9 cellular contexts compared by ENCODE assay signal in genomic region chr9:128159073-128159783, GRCh38. TPM values are rescaled to one million over a fixed set of nuclear protein-coding genes. Genes with fewer than 3 reads are reported as not detected.
DNase-seq lines count a peak whose midpoint lies in the region; ATAC-seq and TF ChIP-seq lines count a peak whose summit lies in the region.
"Had no signal": no experiment of that assay in that cellular context is flagged by ENCODE, and none has a peak within 500 bp of the region (broad histone marks: within the 10 kb centered on the region; RNA-seq: fewer than 3 reads in every experiment).

No MANE protein-coding gene starts in this region.

- CTCF ChIA-PET in AG04450 (lab: Charles Lee) = interaction anchor here (0.6 to 1.8 kb wide), 5 partner anchors 31 to 194 kb away, joined by 3 to 7 read pairs (median 4); no protein-coding TSS in a partner anchor

- H3K9me3 Mint-ChIP-seq in brain = no peaks in the 10 kb centered on the region
- no peaks in the 10 kb centered on the region for H3K9me3 Mint-ChIP-seq in stimulated activated memory B cell treated with anti-CD40 and anti-IgM and Interleukin-4, amounts not matched to agents 10 μg/mL and 1 μg/mL and 100 μg/mL, for 72 hours

- H3K4me3 ChIP-seq in AG04450 (ENCODE audit: low read depth, low read length) = peak overlapping the region; percentile 64
- peak overlapping the region; percentile 43 to 72 (median 58) for H3K4me3 ChIP-seq in liver (ENCODE audit: low read depth in 1 of 3, low read length in 3 of 3)

- peaks cover 3 to 16% (median 7%) of the 10 kb centered on the region in 4 donors for H3K4me1 ChIP-seq in liver (ENCODE audit: control insufficient read depth in 4 of 4, insufficient read depth in 4 of 4, low read length in 3 of 4)

- H3K27ac ChIP-seq in AG04450 (ENCODE audit: low read depth, low read length) (no peak overlapping the region), liver (ENCODE audit: low read depth in 1 of 2, low read length in 2 of 2) (peak overlapping the region; percentile 35 to 70)

- H3K9ac ChIP-seq in liver (ENCODE audit: low read depth in 1 of 2, low read length in 2 of 2) = no peak overlapping the region

- TF ChIP-seq RAD21 in liver (IDR thresholded peaks at IDR 0.05) = no peak

- peaks cover 0 to 10% (median under 1%) of the 10 kb centered on the region in 4 donors for H3K36me3 ChIP-seq in liver (ENCODE audit: control insufficient read depth in 4 of 4, insufficient read depth in 3 of 4, low read depth in 1 of 4, low read length in 3 of 4)

- WGBS in liver = 64% methylated on average over 19 of the region's 19 CpGs

- H3K27me3 ChIP-seq in AG04450 (ENCODE audit: control insufficient read depth, insufficient read depth, low read length) = peaks cover 5% of the 10 kb centered on the region
- no peaks in the 10 kb centered on the region for H3K27me3 ChIP-seq in liver (ENCODE audit: control insufficient read depth in 4 of 4, insufficient read depth in 4 of 4, low read length in 3 of 4)

- H3K27me3 Mint-ChIP-seq in T-helper 17 cell = no peaks in the 10 kb centered on the region
- H3K27me3 Mint-ChIP-seq in brain = peaks cover 2% of the 10 kb centered on the region
- H3K27me3 Mint-ChIP-seq in stimulated activated memory B cell treated with anti-CD40 and anti-IgM and Interleukin-4, amounts not matched to agents 10 μg/mL and 1 μg/mL and 100 μg/mL, for 72 hours = no peaks in the 10 kb centered on the region

- DNase-seq in AG04450 (ENCODE audit: low read depth, low spot score) = no peak
- DNase-seq in T-helper 17 cell = peak; percentile 39 to 60 (median 40)
- DNase-seq in Ammon's horn (ENCODE audit: low spot score) = no peak
- DNase-seq in NCI-H2107 (lab: John Stamatoyannopoulos, UW) = no peak

- ATAC-seq in HG02642 (IDR thresholded peaks at IDR 0.05; ENCODE audit: poor library complexity, unreplicated experiment) = peak; percentile 8
- peak; percentile 62 for ATAC-seq in T-helper 17 cell
- ATAC-seq in stimulated activated memory B cell treated with anti-CD40 and anti-IgM and Interleukin-4, amounts not matched to agents 10 μg/mL and 1 μg/mL and 100 μg/mL, for 72 hours = peak; percentile 1

- TF ChIP-seq CTCF in AG04450 (IDR thresholded peaks at IDR 0.05; ENCODE audit: low read depth, low read length) (no peak), brain (conservative IDR thresholded peaks at IDR 0.05) (no peak), liver (IDR thresholded peaks at IDR 0.05; ENCODE audit: low read depth, low read length, missing input control) (no peak)

- no peaks in the 10 kb centered on the region; the same call in 1 of the 2 replicates for H3K9me3 ChIP-seq in AG04450 (ENCODE audit: control insufficient read depth, insufficient read depth, low read length)
- H3K9me3 ChIP-seq in T-helper 17 cell (ENCODE audit: control insufficient read depth, low read length, poor library complexity, severe bottlenecking) = no peaks in the 10 kb centered on the region
- H3K9me3 ChIP-seq in liver (ENCODE audit: control insufficient read depth in 4 of 4, low read length in 3 of 4) = no peaks in the 10 kb centered on the region

- H3K4me3 Mint-ChIP-seq in T-helper 17 cell (peak overlapping the region; percentile 87), brain (peak overlapping the region; percentile 72 to 83 (median 78))
- H3K4me3 Mint-ChIP-seq in stimulated activated memory B cell treated with anti-CD40 and anti-IgM and Interleukin-4, amounts not matched to agents 10 μg/mL and 1 μg/mL and 100 μg/mL, for 72 hours = peak overlapping the region; percentile 81

- POLR2A ChIA-PET in AG04450 (lab: Yijun Ruan, JAX) = interaction anchor here (0.6 to 1.4 kb wide), 6 partner anchors 9 to 260 kb away, joined by 3 read pairs; no protein-coding TSS in a partner anchor

- peaks cover 2% of the 10 kb centered on the region for H3K36me3 Mint-ChIP-seq in T-helper 17 cell (ENCODE audit: low read depth)
- H3K36me3 Mint-ChIP-seq in brain = peaks cover 17% of the 10 kb centered on the region
- peaks cover 10% of the 10 kb centered on the region for H3K36me3 Mint-ChIP-seq in stimulated activated memory B cell treated with anti-CD40 and anti-IgM and Interleukin-4, amounts not matched to agents 10 μg/mL and 1 μg/mL and 100 μg/mL, for 72 hours

- peak overlapping the region; percentile 68 for H3K27ac Mint-ChIP-seq in T-helper 17 cell
- H3K27ac Mint-ChIP-seq in brain = peak overlapping the region in 4 of 5 experiments; percentile 78 to 87 (median 80)
- peak overlapping the region; percentile 85 for H3K27ac Mint-ChIP-seq in stimulated activated memory B cell treated with anti-CD40 and anti-IgM and Interleukin-4, amounts not matched to agents 10 μg/mL and 1 μg/mL and 100 μg/mL, for 72 hours

- H3K4me1 Mint-ChIP-seq in T-helper 17 cell = peaks cover 14% of the 10 kb centered on the region
- H3K4me1 Mint-ChIP-seq in brain = peaks cover 19% of the 10 kb centered on the region
- H3K4me1 Mint-ChIP-seq in stimulated activated memory B cell treated with anti-CD40 and anti-IgM and Interleukin-4, amounts not matched to agents 10 μg/mL and 1 μg/mL and 100 μg/mL, for 72 hours = peaks cover 28% of the 10 kb centered on the region

TF ChIP-seq in liver, 16 proteins besides CTCF, POLR2A, EP300 and RAD21 (continues in another document):
- TF ChIP-seq, protein P1, sequence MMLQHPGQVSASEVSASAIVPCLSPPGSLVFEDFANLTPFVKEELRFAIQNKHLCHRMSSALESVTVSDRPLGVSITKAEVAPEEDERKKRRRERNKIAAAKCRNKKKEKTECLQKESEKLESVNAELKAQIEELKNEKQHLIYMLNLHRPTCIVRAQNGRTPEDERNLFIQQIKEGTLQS (IDR thresholded peaks at IDR 0.05) = no peak
- TF ChIP-seq, protein P2, sequence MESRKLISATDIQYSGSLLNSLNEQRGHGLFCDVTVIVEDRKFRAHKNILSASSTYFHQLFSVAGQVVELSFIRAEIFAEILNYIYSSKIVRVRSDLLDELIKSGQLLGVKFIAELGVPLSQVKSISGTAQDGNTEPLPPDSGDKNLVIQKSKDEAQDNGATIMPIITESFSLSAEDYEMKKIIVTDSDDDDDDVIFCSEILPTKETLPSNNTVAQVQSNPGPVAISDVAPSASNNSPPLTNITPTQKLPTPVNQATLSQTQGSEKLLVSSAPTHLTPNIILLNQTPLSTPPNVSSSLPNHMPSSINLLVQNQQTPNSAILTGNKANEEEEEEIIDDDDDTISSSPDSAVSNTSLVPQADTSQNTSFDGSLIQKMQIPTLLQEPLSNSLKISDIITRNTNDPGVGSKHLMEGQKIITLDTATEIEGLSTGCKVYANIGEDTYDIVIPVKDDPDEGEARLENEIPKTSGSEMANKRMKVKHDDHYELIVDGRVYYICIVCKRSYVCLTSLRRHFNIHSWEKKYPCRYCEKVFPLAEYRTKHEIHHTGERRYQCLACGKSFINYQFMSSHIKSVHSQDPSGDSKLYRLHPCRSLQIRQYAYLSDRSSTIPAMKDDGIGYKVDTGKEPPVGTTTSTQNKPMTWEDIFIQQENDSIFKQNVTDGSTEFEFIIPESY (IDR thresholded peaks at IDR 0.05) = no peak
- TF ChIP-seq EGR1 (IDR thresholded peaks at IDR 0.05; ENCODE audit: low read depth in 2 of 2) (no peak), RXRA (IDR thresholded peaks at IDR 0.05) (no peak), GABPA (IDR thresholded peaks at IDR 0.05 in 1 of 2, conservative IDR thresholded peaks at IDR 0.05 in 1 of 2) (no peak), FOXA2 (IDR thresholded peaks at IDR 0.05) (no peak), HNF4G (IDR thresholded peaks at IDR 0.05) (no peak)
- TF ChIP-seq, protein P3, sequence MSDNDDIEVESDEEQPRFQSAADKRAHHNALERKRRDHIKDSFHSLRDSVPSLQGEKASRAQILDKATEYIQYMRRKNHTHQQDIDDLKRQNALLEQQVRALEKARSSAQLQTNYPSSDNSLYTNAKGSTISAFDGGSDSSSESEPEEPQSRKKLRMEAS (IDR thresholded peaks at IDR 0.05) = no peak

RNA-seq across cellular contexts. Expression of gene BBLN, which starts 0.8 kb away (rescaled TPM):
- polyA plus RNA-seq in AG04450 (2011; rRNA removed) (48.1 and 64.2 TPM in 2 replicates), brain (ENCODE audit: insufficient read depth, low read depth, low replicate concordance) (404 TPM), liver (10 to 100 TPM; 41.1 to 42.1 TPM)
- 15.2 and 16.8 TPM in 2 replicates for polyA minus RNA-seq in AG04450 (2011; rRNA and poly(A)+ RNA removed)
- total RNA-seq in T-helper 17 cell (10 to 100 TPM; 71.0 to 87.9 TPM), liver (10 to 100 TPM; 13.4 to 23.6 TPM)

RNA-seq across cellular contexts. Expression of gene LCN2, which starts 10.0 kb away (rescaled TPM):
- polyA plus RNA-seq in AG04450 (2011; rRNA removed) (not detected in 2 replicates), brain (ENCODE audit: insufficient read depth, low read depth, low replicate concordance) (not detected), liver (10 to 100 TPM; 10.8 to 64.5 TPM)
- polyA minus RNA-seq in AG04450 (2011; rRNA and poly(A)+ RNA removed) = not detected in 2 replicates
- total RNA-seq in T-helper 17 cell (1 to 10 TPM in 1 of 2 donors, not detected in 1; 9.3 TPM), liver (1 to 10 TPM; 7.0 to 10.0 TPM)
- total RNA-seq: myocyte had no signal

RNA-seq across cellular contexts. Expression of gene PTGES2, which starts 31.7 kb away (rescaled TPM):
- 56.3 and 75.2 TPM in 2 replicates for polyA plus RNA-seq in AG04450 (2011; rRNA removed)
- 50.5 and 68.7 TPM in 2 replicates for polyA minus RNA-seq in AG04450 (2011; rRNA and poly(A)+ RNA removed)
- total RNA-seq in T-helper 17 cell = 10 to 100 TPM; 46.4 to 58.2 TPM
- polyA plus RNA-seq in brain (ENCODE audit: insufficient read depth, low read depth, low replicate concordance) = 115 TPM
- 10 to 100 TPM; 22.8 to 34.7 TPM for total RNA-seq in liver
- polyA plus RNA-seq in liver = 10 to 100 TPM; 28.2 to 41.1 TPM

RNA-seq across cellular contexts. Expression of gene CIZ1, which starts 32.1 kb away (rescaled TPM):
- polyA plus RNA-seq in AG04450 (2011; rRNA removed) (26.9 and 45.6 TPM in 2 replicates), brain (ENCODE audit: insufficient read depth, low read depth, low replicate concordance) (167 TPM), liver (10 to 100 TPM; 13.6 to 13.8 TPM)
- 53.4 and 74.6 TPM in 2 replicates for polyA minus RNA-seq in AG04450 (2011; rRNA and poly(A)+ RNA removed)
- total RNA-seq in T-helper 17 cell (100 to 1,000 TPM; 128 to 134 TPM), liver (10 to 100 TPM; 12.5 to 15.5 TPM)

RNA-seq across cellular contexts. Expression of gene DNM1, which starts 44.0 kb away (rescaled TPM):
- 12.0 and 17.4 TPM in 2 replicates for polyA plus RNA-seq in AG04450 (2011; rRNA removed)
- 45.9 and 62.9 TPM in 2 replicates for polyA minus RNA-seq in AG04450 (2011; rRNA and poly(A)+ RNA removed)
- total RNA-seq in T-helper 17 cell = 1 to 10 TPM; 1.3 to 2.2 TPM
- 191 TPM for polyA plus RNA-seq in brain (ENCODE audit: insufficient read depth, low read depth, low replicate concordance)
- 1 to 10 TPM; 1.6 to 5.9 TPM for total RNA-seq in liver
- under 1 TPM; 0.29 to 0.68 TPM for polyA plus RNA-seq in liver
- total RNA-seq: myocyte had no signal

Comparison
In these comparisons a context has a peak if more than half of its experiments do, and no peak if none do; other contexts are left out.
1. DNase-seq: peak in T-helper 17 cell (3 of 3); none in AG04450 (single experiment), Ammon's horn (single experiment) and NCI-H2107 (single experiment).
2. ATAC-seq: peak in every context shown above with its lines; median percentile 62 in T-helper 17 cell; 8 in HG02642; 1 in stimulated activated memory B cell treated with anti-CD40 and anti-IgM and Interleukin-4, amounts not matched to agents 10 μg/mL and 1 μg/mL and 100 μg/mL, for 72 hours.
3. RNA of gene LCN2, which starts 10.0 kb away (polyA plus RNA-seq): 10.8 to 64.5 TPM in liver; not detected in AG04450 and not detected in brain (single experiment); every median in the first group is over 10 times any median in the second.
4. Peak in every context shown above with its lines, with median percentiles within 50 percentile points of each other: H3K27ac Mint-ChIP-seq and H3K4me3 Mint-ChIP-seq.